In the genomic region with DNA sequence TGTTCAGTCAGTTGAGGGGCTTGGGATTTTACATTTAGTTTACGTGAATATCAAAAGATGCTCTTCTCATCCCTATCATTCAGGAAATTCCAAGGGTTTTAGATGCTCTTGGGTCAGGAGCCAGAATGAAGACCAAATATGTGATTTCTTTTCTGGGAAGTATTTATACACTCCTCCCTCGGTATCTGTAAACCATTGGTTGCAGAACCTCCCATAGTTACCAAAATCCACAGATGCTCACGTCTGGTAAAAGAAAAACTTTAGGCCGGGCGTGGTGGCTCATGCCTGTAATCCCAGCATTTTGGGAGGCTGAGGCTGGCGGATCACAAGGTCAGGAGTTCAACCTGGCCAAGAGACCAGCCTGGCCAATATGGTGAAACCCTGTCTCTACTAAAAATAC, we compare ENCODE assay signal across 14 cellular contexts.
DNase-seq lines count a peak whose midpoint lies in the region; ATAC-seq and TF ChIP-seq lines count a peak whose summit lies in the region.
"Had no signal": no experiment of that assay in that cellular context is flagged by ENCODE, and none has a peak within 500 bp of the region (broad histone marks: within the 10 kb centered on the region; RNA-seq: fewer than 3 reads in every experiment).

No MANE protein-coding gene starts in this region.

- no peaks in the 10 kb centered on the region for H3K4me1 Mint-ChIP-seq in activated CD4-positive, alpha-beta T cell treated with anti-CD3 and anti-CD28 coated beads, Interleukin-2, amount 10 ng/mL, durations not matched to agents 7 days and 5 days
- peaks cover 3% of the 10 kb centered on the region for H3K4me1 Mint-ChIP-seq in chondrocyte (ENCODE audit: low read depth)
- H3K4me1 Mint-ChIP-seq: activated CD4-positive, alpha-beta memory T cell treated with anti-CD3 and anti-CD28 coated beads, Interleukin-2, amount 10 ng/mL, durations not matched to agents 7 days and 5 days had no signal

- DNase-seq in PC-9: no peak
- DNase-seq in fibroblast of the aortic adventitia (ENCODE audit: low read depth): peak; percentile 89
- no peak for DNase-seq in upper lobe of left lung
- DNase-seq in activated CD4-positive, alpha-beta T cell treated with anti-CD3 and anti-CD28 coated beads, Interleukin-2, amount 10 ng/mL, durations not matched to agents 7 days and 5 days: no peak
- no peak for DNase-seq in NCI-H2029 treated with DMSO at 0.1 percent for 48 hours (lab: John Stamatoyannopoulos, UW)
- no peak for DNase-seq in chondrocyte (ENCODE audit: low spot score)
- DNase-seq in MG63: no peak
- DNase-seq: activated CD4-positive, alpha-beta memory T cell treated with anti-CD3 and anti-CD28 coated beads, Interleukin-2, amount 10 ng/mL, durations not matched to agents 7 days and 5 days; activated naive CD4-positive, alpha-beta T cell treated with anti-CD3 and anti-CD28 coated beads, Interleukin-2, amount 50 U/mL, for 16 hours; CD8-positive, alpha-beta T cell; stimulated activated CD4-positive, alpha-beta T cell treated with anti-CD3 and anti-CD28 coated beads, Interleukin-4, amount 100 ng/mL, for 24 hours; stimulated activated naive CD4-positive, alpha-beta T cell had no signal

- H3K4me2 ChIP-seq in PC-9: peak overlapping the region; percentile 59

- BruUV-seq in PC-9 (replicated peaks; lab: Mats Ljungman, UMichigan): no TSS peak

- peak overlapping the region; percentile 18; the same call in 1 of the 2 replicates for H2AFZ ChIP-seq in PC-9

- H3K4me3 Mint-ChIP-seq in activated CD4-positive, alpha-beta T cell treated with anti-CD3 and anti-CD28 coated beads, Interleukin-2, amount 10 ng/mL, durations not matched to agents 7 days and 5 days: no peak overlapping the region
- H3K4me3 Mint-ChIP-seq in chondrocyte (ENCODE audit: unreplicated experiment): no peak overlapping the region
- H3K4me3 Mint-ChIP-seq: activated CD4-positive, alpha-beta memory T cell treated with anti-CD3 and anti-CD28 coated beads, Interleukin-2, amount 10 ng/mL, durations not matched to agents 7 days and 5 days; CD8-positive, alpha-beta T cell had no signal

- H3K4me3 ChIP-seq in PC-9 (peak overlapping the region; percentile 9; the same call in 1 of the 2 replicates), fibroblast of the aortic adventitia (ENCODE audit: low read depth, low read length) (no peak overlapping the region), mucosa of rectum (ENCODE audit: low read length in 2 of 2) (no peak overlapping the region), upper lobe of left lung (no peak overlapping the region), MG63 (no peak overlapping the region)
- H3K4me3 ChIP-seq: coronary artery had no signal

- H3K9me2 ChIP-seq in PC-9 (ENCODE audit: insufficient read depth): no peaks in the 10 kb centered on the region

- intact Hi-C loops in PC-9 (cut with micrococcal nuclease; ENCODE audit: unreplicated experiment): loop anchor here (2.0 kb wide), 1 partner anchor 86 kb away; no protein-coding TSS in a partner anchor

- 77 to 84% methylated on average over 6 of the region's 6 CpGs for whole genome bisulfite sequencing in upper lobe of left lung, 2 donors

- H3K9me3 Mint-ChIP-seq in activated CD4-positive, alpha-beta T cell treated with anti-CD3 and anti-CD28 coated beads, Interleukin-2, amount 10 ng/mL, durations not matched to agents 7 days and 5 days: peaks cover 10% of the 10 kb centered on the region
- peaks cover 4% of the 10 kb centered on the region for H3K9me3 Mint-ChIP-seq in chondrocyte (ENCODE audit: low read depth)

- TF ChIP-seq CTCF in PC-9 (conservative IDR thresholded peaks at IDR 0.05) (no peak), fibroblast of the aortic adventitia (IDR thresholded peaks at IDR 0.05; ENCODE audit: insufficient read depth, low read length) (no peak), upper lobe of left lung (IDR thresholded peaks at IDR 0.05) (no peak), chondrocyte (IDR thresholded peaks at IDR 0.05) (no peak)

- no peaks in the 10 kb centered on the region for H3K79me2 ChIP-seq in PC-9 (ENCODE audit: low read depth)

- no peaks in the 10 kb centered on the region for H3K36me3 Mint-ChIP-seq in activated CD4-positive, alpha-beta T cell treated with anti-CD3 and anti-CD28 coated beads, Interleukin-2, amount 10 ng/mL, durations not matched to agents 7 days and 5 days (ENCODE audit: low read depth)
- no peaks in the 10 kb centered on the region for H3K36me3 Mint-ChIP-seq in chondrocyte (ENCODE audit: low read depth)

- TF ChIP-seq POLR2A in upper lobe of left lung (IDR thresholded peaks at IDR 0.05): no peak

- ATAC-seq in upper lobe of left lung (ENCODE audit: low FRiP score in 2 of 2): peak in 1 of 2 donors; percentile 86
- ATAC-seq: CD8-positive, alpha-beta T cell had no signal

- H4K20me1 ChIP-seq in PC-9 (ENCODE audit: insufficient read depth): no peaks in the 10 kb centered on the region

- H3K27ac ChIP-seq in PC-9 (peak overlapping the region; percentile 73), mucosa of rectum (ENCODE audit: low read depth in 2 of 2, low read length in 2 of 2) (peak overlapping the region; percentile 67 to 68), upper lobe of left lung (peak overlapping the region; percentile 47 to 66 (median 48))

- peaks cover 4% of the 10 kb centered on the region for H3K27me3 Mint-ChIP-seq in activated CD4-positive, alpha-beta T cell treated with anti-CD3 and anti-CD28 coated beads, Interleukin-2, amount 10 ng/mL, durations not matched to agents 7 days and 5 days
- no peaks in the 10 kb centered on the region for H3K27me3 Mint-ChIP-seq in chondrocyte (ENCODE audit: low read depth)

- H3K27me3 ChIP-seq in PC-9 (ENCODE audit: insufficient read depth, low read depth) (no peaks in the 10 kb centered on the region), mucosa of rectum (ENCODE audit: control insufficient read depth in 2 of 2, insufficient read depth in 2 of 2, low read length in 2 of 2) (peaks cover 0 to 1% of the 10 kb centered on the region in 2 donors), upper lobe of left lung (no peaks in the 10 kb centered on the region), MG63 (no peaks in the 10 kb centered on the region)

- CTCF ChIA-PET in PC-9 (lab: Charles Lee): no interaction called here
- CTCF ChIA-PET in activated CD4-positive, alpha-beta T cell treated with anti-CD3 and anti-CD28 coated beads, Interleukin-2, amount 10 ng/mL, durations not matched to agents 7 days and 5 days (lab: Charles Lee): no interaction called here

- H3K9me3 ChIP-seq in PC-9 (ENCODE audit: insufficient read depth, low read depth): peaks cover 5% of the 10 kb centered on the region; the same call in 1 of the 2 replicates
- H3K9me3 ChIP-seq in mucosa of rectum (ENCODE audit: control insufficient read depth in 2 of 2, low read length in 2 of 2): peaks cover 0 to 1% of the 10 kb centered on the region in 2 donors
- peaks cover 0 to 5% (median 3%) of the 10 kb centered on the region in 4 donors for H3K9me3 ChIP-seq in upper lobe of left lung
- H3K9me3 ChIP-seq in MG63: no peaks in the 10 kb centered on the region

- no peak overlapping the region for H3K9ac ChIP-seq in mucosa of rectum (ENCODE audit: low read depth in 1 of 2, low read length in 2 of 2)

- H3K27ac Mint-ChIP-seq in activated CD4-positive, alpha-beta T cell treated with anti-CD3 and anti-CD28 coated beads, Interleukin-2, amount 10 ng/mL, durations not matched to agents 7 days and 5 days: no peak overlapping the region
- no peak overlapping the region for H3K27ac Mint-ChIP-seq in chondrocyte (ENCODE audit: unreplicated experiment)
- H3K27ac Mint-ChIP-seq: activated CD4-positive, alpha-beta memory T cell treated with anti-CD3 and anti-CD28 coated beads, Interleukin-2, amount 10 ng/mL, durations not matched to agents 7 days and 5 days; CD8-positive, alpha-beta T cell had no signal

- peaks cover 39% of the 10 kb centered on the region for H3F3A ChIP-seq in PC-9 (ENCODE audit: insufficient read depth, low read depth)

- H3K4me1 ChIP-seq in PC-9 (replicated peaks; ENCODE audit: insufficient read depth) (peaks cover 47% of the 10 kb centered on the region), mucosa of rectum (ENCODE audit: control insufficient read depth in 2 of 2, insufficient read depth in 2 of 2, low read length in 2 of 2) (peaks cover 0 to 4% of the 10 kb centered on the region in 2 donors), upper lobe of left lung (peaks cover 0 to 10% (median 0%) of the 10 kb centered on the region in 4 donors)

- TF ChIP-seq EP300 in upper lobe of left lung (IDR thresholded peaks at IDR 0.05): no peak

- POLR2A ChIA-PET in PC-9 (lab: Charles Lee; ENCODE audit: unreplicated experiment): no interaction called here
- POLR2A ChIA-PET in activated CD4-positive, alpha-beta T cell treated with anti-CD3 and anti-CD28 coated beads, Interleukin-2, amount 10 ng/mL, durations not matched to agents 7 days and 5 days (lab: Charles Lee): no interaction called here

- H3K36me3 ChIP-seq in PC-9 (ENCODE audit: low read depth) (no peaks in the 10 kb centered on the region), mucosa of rectum (ENCODE audit: control insufficient read depth in 2 of 2, insufficient read depth in 2 of 2, low read length in 2 of 2) (no peaks in the 10 kb centered on the region), upper lobe of left lung (no peaks in the 10 kb centered on the region), MG63 (no peaks in the 10 kb centered on the region)
